ENCODE assay signal across 10 cellular contexts in genomic region chr15:45638641-45639040, GRCh38. TPM values are rescaled to one million over a fixed set of nuclear protein-coding genes. Genes with fewer than 3 reads are reported as not detected.
DNase-seq lines count a peak whose midpoint lies in the region; TF ChIP-seq lines count a peak whose summit lies in the region.
"Had no signal": no experiment of that assay in that cellular context is flagged by ENCODE, and none has a peak within 500 bp of the region (broad histone marks: within the 10 kb centered on the region; RNA-seq: fewer than 3 reads in every experiment).

No MANE protein-coding gene starts in this region.

- TF ChIP-seq POLR2A in Peyer's patch (IDR thresholded peaks at IDR 0.05) (no peak), sigmoid colon (IDR thresholded peaks at IDR 0.05) (no peak), lower leg skin (IDR thresholded peaks at IDR 0.05) (no peak), testis (IDR thresholded peaks at IDR 0.05) (no peak)

- TF ChIP-seq EP300 in sigmoid colon (IDR thresholded peaks at IDR 0.05) = no peak

- no peak for DNase-seq in CD8-positive, alpha-beta memory T cell
- DNase-seq in Peyer's patch = no peak
- peak; percentile 53 for DNase-seq in epithelial cell of esophagus (ENCODE audit: low read depth)
- no peak for DNase-seq in sigmoid colon
- DNase-seq in effector memory CD4-positive, alpha-beta T cell = no peak
- DNase-seq in lower leg skin (ENCODE audit: low spot score in 2 of 2) = no peak
- no peak for DNase-seq in testis
- DNase-seq: activated effector memory CD4-positive, alpha-beta T cell treated with anti-CD3 and anti-CD28 coated beads, Interleukin-2, amount 50 U/mL, for 16 hours; mucosa of descending colon; PC-9 had no signal

- CTCF ChIA-PET in CD8-positive, alpha-beta memory T cell (lab: Charles Lee) = interaction anchor here (0.9 kb wide), 1 partner anchor 208 kb away, joined by 3 read pairs; no protein-coding TSS in a partner anchor

- no peaks in the 10 kb centered on the region for H3K9me3 ChIP-seq in CD8-positive, alpha-beta memory T cell (ENCODE audit: low read length)
- no peaks in the 10 kb centered on the region for H3K9me3 ChIP-seq in Peyer's patch
- H3K9me3 ChIP-seq in sigmoid colon = no peaks in the 10 kb centered on the region
- H3K9me3 ChIP-seq in effector memory CD4-positive, alpha-beta T cell (ENCODE audit: control insufficient read depth, low read length) = no peaks in the 10 kb centered on the region
- H3K9me3 ChIP-seq in testis = no peaks in the 10 kb centered on the region
- H3K9me3 ChIP-seq: mucosa of descending colon had no signal

- no peaks in the 10 kb centered on the region for H3K9me3 Mint-ChIP-seq in CD8-positive, alpha-beta memory T cell

- POLR2A ChIA-PET in CD8-positive, alpha-beta memory T cell (lab: Charles Lee) = no interaction called here

- peaks cover 0 to 45% (median 7%) of the 10 kb centered on the region in 3 donors for H3K36me3 Mint-ChIP-seq in CD8-positive, alpha-beta memory T cell

- peaks cover 61 to 86% (median 77%) of the 10 kb centered on the region in 3 donors for H3K4me1 Mint-ChIP-seq in CD8-positive, alpha-beta memory T cell

- H3K27ac Mint-ChIP-seq in CD8-positive, alpha-beta memory T cell = peak overlapping the region in 7 of 8 donors; percentile 19 to 99 (median 86)

- no peaks in the 10 kb centered on the region for H3K27me3 ChIP-seq in CD8-positive, alpha-beta memory T cell (ENCODE audit: insufficient read depth, low read length, poor library complexity, severe bottlenecking)
- H3K27me3 ChIP-seq in Peyer's patch (no peaks in the 10 kb centered on the region), sigmoid colon (no peaks in the 10 kb centered on the region), testis (no peaks in the 10 kb centered on the region)
- no peaks in the 10 kb centered on the region for H3K27me3 ChIP-seq in effector memory CD4-positive, alpha-beta T cell (replicated peaks; ENCODE audit: control insufficient read depth, insufficient read depth, low read length, poor library complexity, severe bottlenecking)

- peak overlapping the region in 6 of 7 donors; percentile 20 to 92 (median 46) for H3K4me3 Mint-ChIP-seq in CD8-positive, alpha-beta memory T cell

- WGBS in sigmoid colon, 2 donors = 72 to 86% methylated on average over 4 of the region's 4 CpGs
- 76 to 83% methylated on average over 4 of the region's 4 CpGs for WGBS in lower leg skin, 2 donors
- WGBS in testis, 2 donors = 93 to 94% methylated on average over 4 of the region's 4 CpGs

- TF ChIP-seq CTCF in Peyer's patch (IDR thresholded peaks at IDR 0.05) (no peak), epithelial cell of esophagus (IDR thresholded peaks at IDR 0.05; ENCODE audit: insufficient read depth, low read depth, low read length, missing control alignments) (no peak), sigmoid colon (IDR thresholded peaks at IDR 0.05) (no peak), lower leg skin (IDR thresholded peaks at IDR 0.05) (no peak), testis (IDR thresholded peaks at IDR 0.05) (no peak)

- intact Hi-C loops in sigmoid colon (cut with DNase I) = no loop called here
- intact Hi-C loops in lower leg skin (cut with DNase I; ENCODE audit: low total_unique reads) = no loop called here
- intact Hi-C loops in testis (cut with DNase I; ENCODE audit: low total_unique reads) = no loop called here

- peaks cover 30% of the 10 kb centered on the region for H3K4me1 ChIP-seq in CD8-positive, alpha-beta memory T cell (ENCODE audit: insufficient read depth, low read length)
- H3K4me1 ChIP-seq in Peyer's patch (peaks cover 0 to 68% (median 11%) of the 10 kb centered on the region in 4 donors), sigmoid colon (peaks cover 0 to 78% (median 67%) of the 10 kb centered on the region in 4 donors), testis (peaks cover 5% of the 10 kb centered on the region)
- H3K4me1 ChIP-seq in effector memory CD4-positive, alpha-beta T cell (ENCODE audit: control insufficient read depth, insufficient read depth, low read length, poor library complexity, severe bottlenecking) = peaks cover 21% of the 10 kb centered on the region

- H3K27me3 Mint-ChIP-seq in CD8-positive, alpha-beta memory T cell = no peaks in the 10 kb centered on the region

- no peak overlapping the region for H3K27ac ChIP-seq in CD8-positive, alpha-beta memory T cell (ENCODE audit: low read depth, low read length)
- H3K27ac ChIP-seq in Peyer's patch (peak overlapping the region; percentile 70 to 85 (median 74)), sigmoid colon (peak overlapping the region; percentile 79 to 95 (median 90)), testis (no peak overlapping the region)
- H3K27ac ChIP-seq in effector memory CD4-positive, alpha-beta T cell (ENCODE audit: insufficient read depth, low read length, poor library complexity, severe bottlenecking) = no peak overlapping the region

- no peaks in the 10 kb centered on the region for H3K36me3 ChIP-seq in CD8-positive, alpha-beta memory T cell (ENCODE audit: insufficient read depth, low read length)
- H3K36me3 ChIP-seq in Peyer's patch (no peaks in the 10 kb centered on the region), sigmoid colon (no peaks in the 10 kb centered on the region), testis (ENCODE audit: low read depth, missing control alignments) (no peaks in the 10 kb centered on the region)
- peaks cover 5% of the 10 kb centered on the region for H3K36me3 ChIP-seq in effector memory CD4-positive, alpha-beta T cell (ENCODE audit: control insufficient read depth, insufficient read depth, low read length)

- no peak overlapping the region for H3K4me3 ChIP-seq in CD8-positive, alpha-beta memory T cell (ENCODE audit: low read length)
- H3K4me3 ChIP-seq in Peyer's patch = no peak overlapping the region
- H3K4me3 ChIP-seq in epithelial cell of esophagus (ENCODE audit: low read length) = no peak overlapping the region
- no peak overlapping the region for H3K4me3 ChIP-seq in sigmoid colon
- no peak overlapping the region for H3K4me3 ChIP-seq in effector memory CD4-positive, alpha-beta T cell (ENCODE audit: insufficient read depth, low read depth, low read length, poor library complexity, severe bottlenecking)
- H3K4me3 ChIP-seq in lower leg skin (ENCODE audit: low read depth, poor library complexity, severe bottlenecking) = no peak overlapping the region
- no peak overlapping the region for H3K4me3 ChIP-seq in testis
- H3K4me3 ChIP-seq: mucosa of descending colon, PC-9 had no signal

RNA-seq across cellular contexts. Expression of gene SQOR, which starts 3.8 kb away (rescaled TPM):
- 10 to 100 TPM; 95.8 to 98.3 TPM for total RNA-seq in CD8-positive, alpha-beta memory T cell
- polyA plus RNA-seq in CD8-positive, alpha-beta memory T cell = 105 TPM
- 100 to 1,000 TPM in 1 of 4 donors, 10 to 100 TPM in 3; 85.8 to 101 (median 96.7) TPM for total RNA-seq in Peyer's patch
- 10 to 100 TPM; 60.4 to 83.4 (median 67.7) TPM for total RNA-seq in sigmoid colon
- polyA plus RNA-seq in sigmoid colon = 100 to 1,000 TPM; 275 to 415 (median 355) TPM
- 10 to 100 TPM; 39.3 to 56.0 (median 52.7) TPM for total RNA-seq in lower leg skin
- 1 to 10 TPM; 8.1 to 9.1 TPM for total RNA-seq in testis
- polyA plus RNA-seq in testis (ENCODE audit: insufficient read depth, low read depth, low replicate concordance) = 18.2 TPM

RNA-seq across cellular contexts. Expression of gene BLOC1S6, which starts 51.5 kb away (rescaled TPM):
- 10 to 100 TPM; 50.9 to 56.7 TPM for total RNA-seq in CD8-positive, alpha-beta memory T cell
- 50.0 TPM for polyA plus RNA-seq in CD8-positive, alpha-beta memory T cell
- total RNA-seq in Peyer's patch (10 to 100 TPM; 18.3 to 61.1 (median 32.0) TPM), sigmoid colon (10 to 100 TPM; 40.2 to 89.1 (median 74.7) TPM), lower leg skin (10 to 100 TPM; 24.5 to 32.0 (median 27.0) TPM), testis (10 to 100 TPM; 45.3 to 49.7 TPM)
- polyA plus RNA-seq in sigmoid colon (10 to 100 TPM; 23.2 to 26.4 (median 25.7) TPM), testis (ENCODE audit: insufficient read depth, low read depth, low replicate concordance) (29.1 TPM)

Comparison
In these comparisons a context has a peak if more than half of its experiments do, and no peak if none do; other contexts are left out.
1. H3K27ac ChIP-seq: peak in Peyer's patch (4 of 4) and sigmoid colon (4 of 4); none in CD8-positive, alpha-beta memory T cell (single experiment), effector memory CD4-positive, alpha-beta T cell (single experiment) and testis (0 of 2).